In the genomic region with DNA sequence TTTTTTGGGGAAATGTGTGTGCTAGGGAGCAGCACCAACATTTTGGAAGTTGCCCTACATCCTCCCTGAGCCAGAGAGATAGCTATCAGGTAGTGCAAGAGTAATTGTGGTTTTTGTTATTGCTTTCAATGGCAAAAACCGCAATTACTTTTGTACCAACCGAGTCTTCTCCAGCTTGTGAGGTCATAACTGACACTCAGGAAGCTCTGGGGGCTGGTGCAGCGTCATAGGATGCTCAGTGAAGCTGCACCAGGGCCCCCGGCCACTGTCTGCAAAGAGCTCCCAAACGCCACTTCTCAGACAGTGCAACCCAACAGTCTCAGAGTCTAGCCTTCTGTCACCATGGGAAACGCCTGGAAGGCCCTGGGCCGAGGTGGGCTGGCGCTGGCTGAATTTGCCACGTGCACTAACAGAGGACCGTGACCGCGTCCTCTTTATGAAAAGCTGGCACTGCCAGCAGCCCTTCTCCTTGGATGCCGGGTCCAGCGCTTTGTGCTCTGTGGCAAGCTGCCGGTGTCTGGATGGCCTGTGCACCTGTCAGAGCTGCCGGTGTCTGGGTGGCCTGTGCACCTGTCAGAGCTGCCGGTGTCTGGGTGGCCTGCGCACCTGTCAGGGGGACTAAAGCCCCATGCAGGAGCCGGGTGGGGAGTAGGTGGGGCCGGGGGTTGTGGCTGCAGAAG, we compare ENCODE assay signal across 24 cellular contexts. TPM values are rescaled to one million over a fixed set of nuclear protein-coding genes. Genes with fewer than 3 reads are reported as not detected.
A peak's percentile ranks its signal among the peaks of the same experiment; 100 is the strongest.
DNase-seq lines count a peak whose midpoint lies in the region; ATAC-seq and TF ChIP-seq lines count a peak whose summit lies in the region.
"Had no signal": no experiment of that assay in that cellular context is flagged by ENCODE, and none has a peak within 500 bp of the region (broad histone marks: within the 10 kb centered on the region; RNA-seq: fewer than 3 reads in every experiment).

No MANE protein-coding gene starts in this region.

- peak overlapping the region; percentile 57 for H3K27ac Mint-ChIP-seq in T-helper 2 cell treated with Interferon-gamma antibody and Interleukin-4, amounts not matched to agents 5 μg/mL and 100 μg/mL, for 36 hours
- H3K27ac Mint-ChIP-seq in natural killer cell: no peak overlapping the region
- H3K27ac Mint-ChIP-seq: activated CD8-positive, alpha-beta T cell treated with anti-CD3 and anti-CD28 coated beads, Interleukin-2, amount 10 ng/mL, durations not matched to agents 7 days and 5 days; activated naive CD8-positive, alpha-beta T cell treated with anti-CD3 and anti-CD28 coated beads, Interleukin-2, amount 10 ng/mL, durations not matched to agents 7 days and 5 days; immature natural killer cell; neural progenitor cell; WTC11 had no signal

- H3K27me3 Mint-ChIP-seq in T-helper 2 cell treated with Interferon-gamma antibody and Interleukin-4, amounts not matched to agents 5 μg/mL and 100 μg/mL, for 36 hours (ENCODE audit: low read depth): no peaks in the 10 kb centered on the region
- H3K27me3 Mint-ChIP-seq in natural killer cell (ENCODE audit: low read depth in 2 of 2): no peaks in the 10 kb centered on the region
- H3K27me3 Mint-ChIP-seq: activated naive CD8-positive, alpha-beta T cell treated with anti-CD3 and anti-CD28 coated beads, Interleukin-2, amount 10 ng/mL, durations not matched to agents 7 days and 5 days had no signal

- H4K20me1 ChIP-seq in MM.1S (ENCODE audit: insufficient read depth, low read length): no peaks in the 10 kb centered on the region

- H3K9me3 Mint-ChIP-seq in T-helper 2 cell treated with Interferon-gamma antibody and Interleukin-4, amounts not matched to agents 5 μg/mL and 100 μg/mL, for 36 hours: no peaks in the 10 kb centered on the region
- H3K9me3 Mint-ChIP-seq in natural killer cell: no peaks in the 10 kb centered on the region
- H3K9me3 Mint-ChIP-seq: activated naive CD8-positive, alpha-beta T cell treated with anti-CD3 and anti-CD28 coated beads, Interleukin-2, amount 10 ng/mL, durations not matched to agents 7 days and 5 days; immature natural killer cell; neural progenitor cell had no signal

- peaks cover 23% of the 10 kb centered on the region; the same call in 1 of the 2 replicates for H3K27me3 ChIP-seq in MM.1S (replicated peaks; ENCODE audit: insufficient read depth, low read length)
- H3K27me3 ChIP-seq: heart right ventricle, neural progenitor cell, SJSA1 had no signal

- no peaks in the 10 kb centered on the region for H3K9me3 ChIP-seq in MM.1S (replicated peaks; ENCODE audit: insufficient read depth, low read length)
- H3K9me3 ChIP-seq: psoas muscle, SJSA1 had no signal

- intact Hi-C loops in natural killer cell (cut with micrococcal nuclease): no loop called here

- no peak overlapping the region for H3K9ac ChIP-seq in MM.1S (ENCODE audit: low read length)
- H3K9ac ChIP-seq: neural progenitor cell had no signal

- no peaks in the 10 kb centered on the region for H3K79me2 ChIP-seq in MM.1S (ENCODE audit: low read length)

- no peak overlapping the region for H2AFZ ChIP-seq in MM.1S (ENCODE audit: low read length)
- H2AFZ ChIP-seq: neural progenitor cell had no signal

- no peak for TF ChIP-seq CTCF in MM.1S (IDR thresholded peaks at IDR 0.05; ENCODE audit: low read length)
- no peak for TF ChIP-seq CTCF in natural killer cell (IDR thresholded peaks at IDR 0.05)

- no peaks in the 10 kb centered on the region for H3K9me2 ChIP-seq in MM.1S (replicated peaks; ENCODE audit: insufficient read depth, low read length)

- DNase-seq in DMS79 (lab: John Stamatoyannopoulos, UW) (peak; percentile 68), MM.1S (peak; percentile 41), NCI-H2107 (lab: John Stamatoyannopoulos, UW) (peak; percentile 57), natural killer cell (no peak), NCI-H2171 (lab: John Stamatoyannopoulos, UW) (no peak)
- DNase-seq in T-helper 2 cell treated with Interferon-gamma antibody and Interleukin-4, amounts not matched to agents 5 μg/mL and 100 μg/mL, for 36 hours (ENCODE audit: low spot score): no peak
- no peak for DNase-seq in stimulated activated naive CD4-positive, alpha-beta T cell (lab: John Stamatoyannopoulos, UW)
- DNase-seq: activated CD8-positive, alpha-beta T cell treated with anti-CD3 and anti-CD28 coated beads, Interleukin-2, amount 10 ng/mL, durations not matched to agents 7 days and 5 days; activated naive CD8-positive, alpha-beta T cell treated with anti-CD3 and anti-CD28 coated beads, Interleukin-2, amount 10 ng/mL, durations not matched to agents 7 days and 5 days; activated T-cell treated with anti-CD3 and anti-CD28 coated beads, Interleukin-2, amount 50 U/mL, for 48 hours; GDM1; GOT3; heart right ventricle; immature natural killer cell; NCI-H524 treated with DMSO at 0.1 percent for 48 hours; psoas muscle; small intestine; stimulated activated CD4-positive, alpha-beta T cell treated with anti-CD3 and anti-CD28 coated beads, Interleukin-2, amount 100 ng/mL, for 48 hours had no signal

- H3K4me1 ChIP-seq in MM.1S (ENCODE audit: low read length): 0 out of 2 replicates have a peak, but pooled peaks cover 6% of the 10 kb centered on the region
- H3K4me1 ChIP-seq: neural progenitor cell, psoas muscle had no signal

- peaks cover 10% of the 10 kb centered on the region for H3K36me3 Mint-ChIP-seq in T-helper 2 cell treated with Interferon-gamma antibody and Interleukin-4, amounts not matched to agents 5 μg/mL and 100 μg/mL, for 36 hours (ENCODE audit: low read depth)
- H3K36me3 Mint-ChIP-seq in natural killer cell: no peaks in the 10 kb centered on the region
- H3K36me3 Mint-ChIP-seq: neural progenitor cell, WTC11 had no signal

- H3K36me3 ChIP-seq in MM.1S (replicated peaks; ENCODE audit: insufficient read depth, low read length): no peaks in the 10 kb centered on the region
- H3K36me3 ChIP-seq: neural progenitor cell, SJSA1 had no signal

- H3K27ac ChIP-seq in MM.1S (ENCODE audit: low read length): peak overlapping the region; percentile 13; the same call in 1 of the 2 replicates
- H3K27ac ChIP-seq: coronary artery, heart right ventricle, neural progenitor cell, psoas muscle, SJSA1 had no signal

- H3F3A ChIP-seq in MM.1S (ENCODE audit: insufficient read depth, low read length): no peaks in the 10 kb centered on the region

- H3K4me2 ChIP-seq in MM.1S (ENCODE audit: low read depth, low read length): no peak overlapping the region
- H3K4me2 ChIP-seq: neural progenitor cell had no signal

- H3K4me3 ChIP-seq in MM.1S (ENCODE audit: low read length): no peak overlapping the region
- H3K4me3 ChIP-seq: coronary artery, heart right ventricle, neural progenitor cell, psoas muscle, SJSA1 had no signal

- ATAC-seq in natural killer cell (no peak), HG03159 (IDR thresholded peaks at IDR 0.05; ENCODE audit: unreplicated experiment) (no peak)
- ATAC-seq: activated CD8-positive, alpha-beta T cell treated with anti-CD3 and anti-CD28 coated beads, Interleukin-2, amount 10 ng/mL, durations not matched to agents 7 days and 5 days; heart right ventricle; psoas muscle; WTC11 had no signal

- H3K4me1 Mint-ChIP-seq in T-helper 2 cell treated with Interferon-gamma antibody and Interleukin-4, amounts not matched to agents 5 μg/mL and 100 μg/mL, for 36 hours (ENCODE audit: low read depth): peaks cover 18% of the 10 kb centered on the region
- H3K4me1 Mint-ChIP-seq in natural killer cell: peaks cover 0 to 4% of the 10 kb centered on the region in 2 donors
- H3K4me1 Mint-ChIP-seq: WTC11 had no signal

- no peak overlapping the region for H3K4me3 Mint-ChIP-seq in T-helper 2 cell treated with Interferon-gamma antibody and Interleukin-4, amounts not matched to agents 5 μg/mL and 100 μg/mL, for 36 hours
- H3K4me3 Mint-ChIP-seq in natural killer cell: no peak overlapping the region
- H3K4me3 Mint-ChIP-seq: activated CD8-positive, alpha-beta T cell treated with anti-CD3 and anti-CD28 coated beads, Interleukin-2, amount 10 ng/mL, durations not matched to agents 7 days and 5 days; activated naive CD8-positive, alpha-beta T cell treated with anti-CD3 and anti-CD28 coated beads, Interleukin-2, amount 10 ng/mL, durations not matched to agents 7 days and 5 days; immature natural killer cell; neural progenitor cell; WTC11 had no signal

RNA-seq across cellular contexts. Expression of a gene that starts 19.4 kb away (rescaled TPM):
- total RNA-seq in natural killer cell: 10 to 100 TPM; 50.1 to 61.7 (median 54.9) TPM

RNA-seq across cellular contexts. Expression of a gene that starts 51.0 kb away (rescaled TPM):
- total RNA-seq in natural killer cell: not detected
- total RNA-seq: activated CD8-positive, alpha-beta T cell treated with anti-CD3 and anti-CD28 coated beads, Interleukin-2, amount 10 ng/mL, durations not matched to agents 7 days and 5 days; activated naive CD8-positive, alpha-beta T cell treated with anti-CD3 and anti-CD28 coated beads, Interleukin-2, amount 10 ng/mL, durations not matched to agents 7 days and 5 days; MCF 10A had no signal

RNA-seq across cellular contexts. Expression of a gene that starts 59.9 kb away (rescaled TPM):
- 1 to 10 TPM in 2 of 3 donors, under 1 TPM in 1; 0.71 to 2.8 (median 1.3) TPM for total RNA-seq in natural killer cell

Comparison
In these comparisons a context has a peak if more than half of its experiments do, and no peak if none do; other contexts are left out.
1. DNase-seq: peak in DMS79 (single experiment), MM.1S (single experiment) and NCI-H2107 (single experiment); none in T-helper 2 cell treated with Interferon-gamma antibody and Interleukin-4, amounts not matched to agents 5 μg/mL and 100 μg/mL, for 36 hours (single experiment), stimulated activated naive CD4-positive, alpha-beta T cell (0 of 6), natural killer cell (single experiment) and NCI-H2171 (single experiment).